ENCODE assay signal across 8 cellular contexts in the genomic region with DNA sequence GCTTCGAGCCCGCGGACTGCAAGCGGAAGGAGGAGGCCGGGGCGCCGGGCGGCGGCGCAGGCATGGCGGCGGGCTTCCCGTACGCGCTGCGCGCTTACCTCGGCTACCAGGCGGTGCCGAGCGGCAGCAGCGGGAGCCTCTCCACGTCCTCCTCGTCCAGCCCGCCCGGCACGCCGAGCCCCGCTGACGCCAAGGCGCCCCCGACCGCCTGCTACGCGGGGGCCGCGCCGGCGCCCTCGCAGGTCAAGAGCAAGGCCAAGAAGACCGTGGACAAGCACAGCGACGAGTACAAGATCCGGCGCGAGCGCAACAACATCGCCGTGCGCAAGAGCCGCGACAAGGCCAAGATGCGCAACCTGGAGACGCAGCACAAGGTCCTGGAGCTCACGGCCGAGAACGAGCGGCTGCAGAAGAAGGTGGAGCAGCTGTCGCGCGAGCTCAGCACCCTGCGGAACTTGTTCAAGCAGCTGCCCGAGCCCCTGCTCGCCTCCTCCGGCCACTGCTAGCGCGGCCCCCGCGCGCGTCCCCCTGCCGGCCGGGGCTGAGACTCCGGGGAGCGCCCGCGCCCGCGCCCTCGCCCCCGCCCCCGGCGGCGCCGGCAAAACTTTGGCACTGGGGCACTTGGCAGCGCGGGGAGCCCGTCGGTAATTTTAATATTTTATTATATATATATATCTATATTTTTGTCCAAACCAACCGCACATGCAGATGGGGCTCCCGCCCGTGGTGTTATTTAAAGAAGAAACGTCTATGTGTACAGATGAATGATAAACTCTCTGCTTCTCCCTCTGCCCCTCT. TPM values are rescaled to one million over a fixed set of nuclear protein-coding genes. Genes with fewer than 3 reads are reported as not detected.
DNase-seq lines count a peak whose midpoint lies in the region; ATAC-seq and TF ChIP-seq lines count a peak whose summit lies in the region.

No MANE protein-coding gene starts in this region.

- DNase-seq in AG09309 (ENCODE audit: low read depth) (no peak), HL-60 (ENCODE audit: low read depth in 1 of 2, low spot score in 1 of 2) (peak; percentile 53 to 64), SK-MEL-5 (ENCODE audit: low read depth, low spot score) (peak; percentile 47), right atrium auricular region (ENCODE audit: low spot score) (no peak), gastrocnemius medialis (peak in 1 of 2 donors; percentile 46)
- peak; percentile 59 for DNase-seq in activated naive CD8-positive, alpha-beta T cell treated with anti-CD3 and anti-CD28 coated beads, Interleukin-2, amount 50 U/mL, for 24 hours

- H3K27me3 ChIP-seq in HL-60 (ENCODE audit: insufficient read depth, poor library complexity, severe bottlenecking) (no peaks in the 10 kb centered on the region), right atrium auricular region (no peaks in the 10 kb centered on the region), gastrocnemius medialis (no peaks in the 10 kb centered on the region)

- peak overlapping the region; percentile 97 for H3K27ac Mint-ChIP-seq in activated naive CD8-positive, alpha-beta T cell treated with anti-CD3 and anti-CD28 coated beads, Interleukin-2, amount 50 U/mL, for 24 hours

- in situ Hi-C loops in SK-MEL-5 (cut with HindIII; ENCODE audit: low pct_unique_long_range_greater_than_20kb, low sequenced_read_pairs) (no loop called here), gastrocnemius medialis (cut with MboI; ENCODE audit: low sequenced_read_pairs in 4 of 4) (loop anchor here in 3 of 4 donors (10.0 to 25.0 kb wide), 3 partner anchors 83 to 571 kb away; no protein-coding TSS in a partner anchor)

- peak overlapping the region; percentile 92 for H3K4me3 ChIP-seq in AG09309 (ENCODE audit: control insufficient read depth, low read depth, low read length)
- H3K4me3 ChIP-seq in HL-60 (replicated peaks; ENCODE audit: insufficient read depth, low read length) = peak overlapping the region; percentile 74
- H3K4me3 ChIP-seq in right atrium auricular region = peak overlapping the region; percentile 80 to 92
- H3K4me3 ChIP-seq in gastrocnemius medialis = peak overlapping the region; percentile 86 to 96 (median 90)

- intact Hi-C loops in gastrocnemius medialis (cut with DNase I; ENCODE audit: low total_unique reads) = loop anchor here (2.0 kb wide), 1 partner anchor 87 kb away; no protein-coding TSS in a partner anchor

- H3K4me1 ChIP-seq in right atrium auricular region = peaks cover 0 to 40% of the 10 kb centered on the region in 2 donors
- H3K4me1 ChIP-seq in gastrocnemius medialis = peaks cover 5 to 17% of the 10 kb centered on the region in 2 donors

- no peak for TF ChIP-seq POLR2A in gastrocnemius medialis (IDR thresholded peaks at IDR 0.05)

- H3K27ac ChIP-seq in HL-60 (replicated peaks) = peak overlapping the region; percentile 90
- peak overlapping the region; percentile 99 to 100 for H3K27ac ChIP-seq in right atrium auricular region
- H3K27ac ChIP-seq in gastrocnemius medialis = peak overlapping the region; percentile 91 to 100 (median 97)

- ATAC-seq in GM18868 (IDR thresholded peaks at IDR 0.05; ENCODE audit: unreplicated experiment) = peak; percentile 31
- ATAC-seq in activated naive CD8-positive, alpha-beta T cell treated with anti-CD3 and anti-CD28 coated beads, Interleukin-2, amount 50 U/mL, for 24 hours = peak; percentile 21
- ATAC-seq in gastrocnemius medialis = no peak
- ATAC-seq in GM19397 (IDR thresholded peaks at IDR 0.05; ENCODE audit: unreplicated experiment) = no peak

- peak overlapping the region; percentile 91 for H3K4me3 Mint-ChIP-seq in activated naive CD8-positive, alpha-beta T cell treated with anti-CD3 and anti-CD28 coated beads, Interleukin-2, amount 50 U/mL, for 24 hours

- TF ChIP-seq CTCF in AG09309 (IDR thresholded peaks at IDR 0.05; ENCODE audit: control insufficient read depth, insufficient read depth, low read depth, low read length, missing control alignments) (peak; percentile 25), HL-60 (IDR thresholded peaks at IDR 0.05; ENCODE audit: insufficient read depth, low read length) (no peak), right atrium auricular region (IDR thresholded peaks at IDR 0.05) (peak in 1 of 2 donors; percentile 33), gastrocnemius medialis (IDR thresholded peaks at IDR 0.05 in 4 of 5, conservative IDR thresholded peaks at IDR 0.05 in 1 of 5) (peak in 4 of 5 experiments; percentile 44 to 72 (median 57))

- peaks cover 26% of the 10 kb centered on the region for H3K36me3 ChIP-seq in right atrium auricular region
- peaks cover 0 to 16% of the 10 kb centered on the region in 2 donors for H3K36me3 ChIP-seq in gastrocnemius medialis

- no peaks in the 10 kb centered on the region for H3K9me3 Mint-ChIP-seq in activated naive CD8-positive, alpha-beta T cell treated with anti-CD3 and anti-CD28 coated beads, Interleukin-2, amount 50 U/mL, for 24 hours

- peaks cover 22% of the 10 kb centered on the region for H3K4me1 Mint-ChIP-seq in activated naive CD8-positive, alpha-beta T cell treated with anti-CD3 and anti-CD28 coated beads, Interleukin-2, amount 50 U/mL, for 24 hours

- H3K36me3 Mint-ChIP-seq in activated naive CD8-positive, alpha-beta T cell treated with anti-CD3 and anti-CD28 coated beads, Interleukin-2, amount 50 U/mL, for 24 hours (ENCODE audit: low read depth) = peaks cover 13% of the 10 kb centered on the region

- H3K27me3 Mint-ChIP-seq in activated naive CD8-positive, alpha-beta T cell treated with anti-CD3 and anti-CD28 coated beads, Interleukin-2, amount 50 U/mL, for 24 hours = no peaks in the 10 kb centered on the region

- H3K9me3 ChIP-seq in right atrium auricular region = no peaks in the 10 kb centered on the region
- no peaks in the 10 kb centered on the region for H3K9me3 ChIP-seq in gastrocnemius medialis

RNA-seq across cellular contexts. Expression of gene CEBPB, which starts 1.1 kb away (rescaled TPM):
- 47.4 and 69.6 TPM in 2 replicates for total RNA-seq in SK-MEL-5 (2014; rRNA removed; shearing (Covaris generic))
- polyA plus RNA-seq in SK-MEL-5 (2015; cell fraction: cytosol; rRNA removed) = 149 and 166 TPM in 2 replicates
- polyA plus RNA-seq in SK-MEL-5 (2015; cell fraction: nucleus; rRNA removed) = 47.7 and 80.3 TPM in 2 replicates
- total RNA-seq in right atrium auricular region (100 to 1,000 TPM in 1 of 2 donors, 10 to 100 TPM in 1; 61.3 to 102 TPM), gastrocnemius medialis (100 to 1,000 TPM; 219 to 434 (median 321) TPM)

RNA-seq across cellular contexts. Expression of gene PEDS1, which starts 38.2 kb away (rescaled TPM):
- total RNA-seq in SK-MEL-5 (2014; rRNA removed; shearing (Covaris generic)) = 38.6 and 41.1 TPM in 2 replicates
- 57.4 and 64.0 TPM in 2 replicates for polyA plus RNA-seq in SK-MEL-5 (2015; cell fraction: cytosol; rRNA removed)
- 17.6 and 22.2 TPM in 2 replicates for polyA plus RNA-seq in SK-MEL-5 (2015; cell fraction: nucleus; rRNA removed)
- total RNA-seq in right atrium auricular region = 10 to 100 TPM; 26.1 to 30.7 TPM
- total RNA-seq in gastrocnemius medialis = 10 to 100 TPM; 33.2 to 77.9 (median 38.2) TPM

Comparison
In these comparisons a context has a peak if more than half of its experiments do, and no peak if none do; other contexts are left out.
1. DNase-seq: peak in HL-60 (2 of 2), SK-MEL-5 (single experiment) and activated naive CD8-positive, alpha-beta T cell treated with anti-CD3 and anti-CD28 coated beads, Interleukin-2, amount 50 U/mL, for 24 hours (single experiment); none in AG09309 (single experiment) and right atrium auricular region (single experiment).
2. ATAC-seq: peak in GM18868 (single experiment) and activated naive CD8-positive, alpha-beta T cell treated with anti-CD3 and anti-CD28 coated beads, Interleukin-2, amount 50 U/mL, for 24 hours (single experiment); none in gastrocnemius medialis (0 of 2) and GM19397 (single experiment).
3. Peak in every context shown above with its lines, with median percentiles within 50 percentile points of each other: H3K4me3 ChIP-seq and H3K27ac ChIP-seq.